ENCODE assay signal across 1 cellular context in genomic region chr7:34315032-34315431, GRCh38.
TF ChIP-seq lines count a peak whose summit lies in the region.

No MANE protein-coding gene starts in this region.

TF ChIP-seq in SK-N-SH, 30 proteins besides CTCF, POLR2A, EP300 and RAD21 (continued from another document):
- TF ChIP-seq IRF3 (IDR thresholded peaks at IDR 0.05; ENCODE audit: low read depth, low read length) (no peak), SIN3A (IDR thresholded peaks at IDR 0.05; ENCODE audit: borderline replicate concordance, low read depth, low read length) (0 out of 2 replicates have a peak, but pooled peaks have one; percentile 19), MEF2A (IDR thresholded peaks at IDR 0.05; ENCODE audit: borderline replicate concordance, low read depth) (peak; percentile 70; the same call in 1 of the 2 replicates), FOXM1 (IDR thresholded peaks at IDR 0.05; ENCODE audit: low read depth) (no peak)
- TF ChIP-seq, protein P1, sequence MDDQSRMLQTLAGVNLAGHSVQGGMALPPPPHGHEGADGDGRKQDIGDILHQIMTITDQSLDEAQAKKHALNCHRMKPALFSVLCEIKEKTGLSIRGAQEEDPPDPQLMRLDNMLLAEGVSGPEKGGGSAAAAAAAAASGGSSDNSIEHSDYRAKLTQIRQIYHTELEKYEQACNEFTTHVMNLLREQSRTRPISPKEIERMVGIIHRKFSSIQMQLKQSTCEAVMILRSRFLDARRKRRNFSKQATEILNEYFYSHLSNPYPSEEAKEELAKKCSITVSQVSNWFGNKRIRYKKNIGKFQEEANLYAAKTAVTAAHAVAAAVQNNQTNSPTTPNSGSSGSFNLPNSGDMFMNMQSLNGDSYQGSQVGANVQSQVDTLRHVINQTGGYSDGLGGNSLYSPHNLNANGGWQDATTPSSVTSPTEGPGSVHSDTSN (IDR thresholded peaks at IDR 0.05) = peak; percentile 86
